In the genomic region with DNA sequence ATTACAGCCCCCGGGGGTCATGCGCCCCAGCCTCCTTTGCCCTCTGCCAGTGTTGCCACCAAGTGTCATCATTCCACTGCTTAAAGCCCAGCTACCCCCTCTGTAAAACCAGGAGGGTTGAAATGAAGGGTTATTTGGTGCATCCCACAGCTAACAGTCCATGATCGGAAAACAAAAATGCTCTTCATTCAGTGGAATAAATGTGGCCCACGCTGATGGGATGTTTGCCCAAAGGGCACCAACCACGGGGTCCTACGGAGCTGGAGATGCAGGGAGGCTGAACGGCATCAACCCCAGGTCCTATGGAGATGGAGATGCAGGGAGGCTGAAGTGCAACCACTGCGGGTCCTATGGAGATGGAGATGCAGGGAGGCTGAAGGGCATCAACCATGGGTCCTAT, we compare ENCODE assay signal across 24 cellular contexts.
"Had no signal": no experiment of that assay in that cellular context is flagged by ENCODE, and none has a peak within 500 bp of the region (broad histone marks: within the 10 kb centered on the region; RNA-seq: fewer than 3 reads in every experiment).

No MANE protein-coding gene starts in this region.

- H3K4me1 Mint-ChIP-seq: central memory CD8-positive, alpha-beta T cell; naive thymus-derived CD4-positive, alpha-beta T cell; nephron; stimulated activated effector memory CD8-positive, alpha-beta T cell treated with anti-CD3 and anti-CD28 coated beads, Interleukin-12 subunit alpha, Interleukin-12 subunit beta, amount 100 ng/mL, for 72 hours had no signal

- ATAC-seq: esophagus mucosa; gastrocnemius medialis; heart left ventricle; left cardiac atrium; left lung; naive thymus-derived CD4-positive, alpha-beta T cell; pancreas; right lobe of liver; stimulated activated effector memory CD8-positive, alpha-beta T cell treated with anti-CD3 and anti-CD28 coated beads, Interleukin-12 subunit alpha, Interleukin-12 subunit beta, amount 100 ng/mL, for 72 hours had no signal

- H3K36me3 Mint-ChIP-seq: naive thymus-derived CD4-positive, alpha-beta T cell; stimulated activated effector memory CD8-positive, alpha-beta T cell treated with anti-CD3 and anti-CD28 coated beads, Interleukin-12 subunit alpha, Interleukin-12 subunit beta, amount 100 ng/mL, for 72 hours had no signal

- DNase-seq: dorsolateral prefrontal cortex; effector CD4-positive, alpha-beta T cell; foreskin fibroblast; gastrocnemius medialis; heart left ventricle; left cardiac atrium; left lung; mesenchymal stem cell; midbrain; naive thymus-derived CD4-positive, alpha-beta T cell; nucleus accumbens; retina; stimulated activated CD4-positive, alpha-beta T cell treated with anti-CD3 and anti-CD28 coated beads, Interleukin-12 subunit alpha, Interleukin-12 subunit beta, amount 100 ng/mL, for 4 hours; stimulated activated CD4-positive, alpha-beta T cell treated with anti-CD3 and anti-CD28 coated beads, Interleukin-1b, Interleukin-23, amount 100 ng/mL, for 48 hours; stimulated activated CD4-positive, alpha-beta T cell treated with anti-CD3 and anti-CD28 coated beads, Interleukin-4, amount 100 ng/mL, for 24 hours; stimulated activated naive CD4-positive, alpha-beta T cell treated with Interleukin-2 at 50 U/mL for 16 hours; thyroid gland; trophoblast cell had no signal

- H3K4me3 Mint-ChIP-seq: central memory CD8-positive, alpha-beta T cell; naive thymus-derived CD4-positive, alpha-beta T cell; nephron; stimulated activated effector memory CD8-positive, alpha-beta T cell treated with anti-CD3 and anti-CD28 coated beads, Interleukin-12 subunit alpha, Interleukin-12 subunit beta, amount 100 ng/mL, for 72 hours had no signal

- H3K27ac Mint-ChIP-seq: naive thymus-derived CD4-positive, alpha-beta T cell; nephron; stimulated activated effector memory CD8-positive, alpha-beta T cell treated with anti-CD3 and anti-CD28 coated beads, Interleukin-12 subunit alpha, Interleukin-12 subunit beta, amount 100 ng/mL, for 72 hours had no signal

- H3K27me3 Mint-ChIP-seq: central memory CD8-positive, alpha-beta T cell had no signal
